ENCODE assay signal across 12 cellular contexts in the genomic region with DNA sequence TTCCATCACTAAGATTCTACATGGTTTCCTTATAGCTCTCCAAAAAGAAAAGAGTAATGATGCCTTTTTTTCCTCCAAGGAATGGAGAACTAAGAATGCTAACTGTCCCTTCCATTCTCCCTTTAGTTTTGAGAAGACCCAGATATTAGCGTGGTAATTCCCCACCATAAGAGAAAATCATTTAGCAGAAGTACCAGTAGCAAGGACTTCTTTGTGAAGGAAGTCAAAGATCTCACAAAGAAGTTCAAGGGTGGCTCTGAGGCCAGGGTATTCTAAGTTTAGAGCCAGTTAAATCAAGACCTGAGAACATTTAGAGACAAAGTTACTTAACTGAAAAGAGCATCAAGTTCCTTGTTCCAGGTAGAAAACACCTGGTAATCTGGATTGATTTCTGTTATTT. TPM values are rescaled to one million over a fixed set of nuclear protein-coding genes. Genes with fewer than 3 reads are reported as not detected.
DNase-seq lines count a peak whose midpoint lies in the region; ATAC-seq lines count a peak whose summit lies in the region.
"Had no signal": no experiment of that assay in that cellular context is flagged by ENCODE, and none has a peak within 500 bp of the region (broad histone marks: within the 10 kb centered on the region; RNA-seq: fewer than 3 reads in every experiment).

No MANE protein-coding gene starts in this region.

- H3K4me3 Mint-ChIP-seq in activated naive CD4-positive, alpha-beta T cell treated with anti-CD3 and anti-CD28 coated beads, Interleukin-2, amount 50 U/mL, for 24 hours = peak overlapping the region; percentile 27
- peak overlapping the region; percentile 7 to 48 (median 39) for H3K4me3 Mint-ChIP-seq in T-cell
- peak overlapping the region; percentile 3 for H3K4me3 Mint-ChIP-seq in stimulated activated memory B cell treated with anti-CD40 and anti-IgM and Interleukin-4, amounts not matched to agents 10 μg/mL and 1 μg/mL and 100 μg/mL, for 72 hours

- no peaks in the 10 kb centered on the region for H3K27me3 Mint-ChIP-seq in activated naive CD4-positive, alpha-beta T cell treated with anti-CD3 and anti-CD28 coated beads, Interleukin-2, amount 50 U/mL, for 24 hours
- no peaks in the 10 kb centered on the region for H3K27me3 Mint-ChIP-seq in T-cell
- no peaks in the 10 kb centered on the region for H3K27me3 Mint-ChIP-seq in stimulated activated memory B cell treated with anti-CD40 and anti-IgM and Interleukin-4, amounts not matched to agents 10 μg/mL and 1 μg/mL and 100 μg/mL, for 72 hours
- H3K27me3 Mint-ChIP-seq: brain had no signal

- in situ Hi-C loops in HAP-1 (cut with MboI; ENCODE audit: low sequenced_read_pairs) = loop anchor here (25.0 kb wide), 1 partner anchor 520 kb away; no protein-coding TSS in a partner anchor

- peaks cover 28% of the 10 kb centered on the region for H3K4me1 ChIP-seq in HAP-1
- H3K4me1 ChIP-seq: BE2C had no signal

- DNase-seq in activated naive CD4-positive, alpha-beta T cell (lab: John Stamatoyannopoulos, UW) = no peak
- DNase-seq in T-cell = no peak
- no peak for DNase-seq in HAP-1 (ENCODE audit: low spot score in 2 of 2)
- DNase-seq in NCI-H748 (lab: John Stamatoyannopoulos, UW; ENCODE audit: unreplicated experiment) = no peak
- DNase-seq in NCI-H2171 (lab: John Stamatoyannopoulos, UW) = no peak
- DNase-seq: BE2C, NCI-H2081, Peyer's patch had no signal

- POLR2A ChIA-PET in T-cell (lab: Charles Lee) = interaction anchor here (1.4 to 1.6 kb wide), 2 partner anchors 8 to 10 kb away, joined by 3 read pairs; a partner anchor contains a TSS

- CTCF ChIA-PET in T-cell (lab: Charles Lee) = interaction anchor here in 1 of 2 donors (0.6 to 0.9 kb wide), 3 partner anchors 16 to 527 kb away, joined by 3 read pairs; no protein-coding TSS in a partner anchor

- H3K36me3 Mint-ChIP-seq in activated naive CD4-positive, alpha-beta T cell treated with anti-CD3 and anti-CD28 coated beads, Interleukin-2, amount 50 U/mL, for 24 hours = peaks cover 23% of the 10 kb centered on the region
- peaks cover 21% of the 10 kb centered on the region for H3K36me3 Mint-ChIP-seq in T-cell
- H3K36me3 Mint-ChIP-seq in stimulated activated memory B cell treated with anti-CD40 and anti-IgM and Interleukin-4, amounts not matched to agents 10 μg/mL and 1 μg/mL and 100 μg/mL, for 72 hours = peaks cover 11% of the 10 kb centered on the region

- peaks cover 95% of the 10 kb centered on the region for H3K4me1 Mint-ChIP-seq in activated naive CD4-positive, alpha-beta T cell treated with anti-CD3 and anti-CD28 coated beads, Interleukin-2, amount 50 U/mL, for 24 hours
- H3K4me1 Mint-ChIP-seq in T-cell = peaks cover 86 to 97% (median 93%) of the 10 kb centered on the region in 3 donors
- H3K4me1 Mint-ChIP-seq in stimulated activated memory B cell treated with anti-CD40 and anti-IgM and Interleukin-4, amounts not matched to agents 10 μg/mL and 1 μg/mL and 100 μg/mL, for 72 hours = peaks cover 83% of the 10 kb centered on the region

- no peaks in the 10 kb centered on the region for H3K27me3 ChIP-seq in HAP-1 (ENCODE audit: low read depth)
- H3K27me3 ChIP-seq: BE2C, Peyer's patch had no signal

- H3K27ac Mint-ChIP-seq in activated naive CD4-positive, alpha-beta T cell treated with anti-CD3 and anti-CD28 coated beads, Interleukin-2, amount 50 U/mL, for 24 hours = peak overlapping the region; percentile 63
- H3K27ac Mint-ChIP-seq in T-cell = peak overlapping the region; percentile 33 to 45
- peak overlapping the region; percentile 11 for H3K27ac Mint-ChIP-seq in stimulated activated memory B cell treated with anti-CD40 and anti-IgM and Interleukin-4, amounts not matched to agents 10 μg/mL and 1 μg/mL and 100 μg/mL, for 72 hours
- H3K27ac Mint-ChIP-seq: brain had no signal

- no peaks in the 10 kb centered on the region for H3K36me3 ChIP-seq in HAP-1 (replicated peaks)
- H3K36me3 ChIP-seq: Peyer's patch had no signal

- no peaks in the 10 kb centered on the region for H3K9me3 ChIP-seq in HAP-1
- H3K9me3 ChIP-seq: BE2C, Peyer's patch had no signal

- ATAC-seq in GM21825 (IDR thresholded peaks at IDR 0.05; ENCODE audit: unreplicated experiment) (peak; percentile 57), T-cell (replicated peaks in 1 of 4) (peak in 1 of 4 experiments; percentile 29)
- no peak for ATAC-seq in stimulated activated memory B cell treated with anti-CD40 and anti-IgM and Interleukin-4, amounts not matched to agents 10 μg/mL and 1 μg/mL and 100 μg/mL, for 72 hours

- no peak overlapping the region for H3K4me3 ChIP-seq in HAP-1
- H3K4me3 ChIP-seq: Peyer's patch had no signal

- H3K9me3 Mint-ChIP-seq in activated naive CD4-positive, alpha-beta T cell treated with anti-CD3 and anti-CD28 coated beads, Interleukin-2, amount 50 U/mL, for 24 hours = no peaks in the 10 kb centered on the region
- no peaks in the 10 kb centered on the region for H3K9me3 Mint-ChIP-seq in T-cell
- H3K9me3 Mint-ChIP-seq in stimulated activated memory B cell treated with anti-CD40 and anti-IgM and Interleukin-4, amounts not matched to agents 10 μg/mL and 1 μg/mL and 100 μg/mL, for 72 hours = no peaks in the 10 kb centered on the region
- H3K9me3 Mint-ChIP-seq: brain had no signal

RNA-seq across cellular contexts. Expression of a gene that starts 7.3 kb away (rescaled TPM):
- total RNA-seq in T-cell = 100 to 1,000 TPM; 137 to 256 (median 138) TPM

Comparison
In these comparisons a context has a peak if more than half of its experiments do, and no peak if none do; other contexts are left out.
1. H3K27ac Mint-ChIP-seq: peak in every context shown above with its lines; median percentile 63 in activated naive CD4-positive, alpha-beta T cell treated with anti-CD3 and anti-CD28 coated beads, Interleukin-2, amount 50 U/mL, for 24 hours; 39 in T-cell; 11 in stimulated activated memory B cell treated with anti-CD40 and anti-IgM and Interleukin-4, amounts not matched to agents 10 μg/mL and 1 μg/mL and 100 μg/mL, for 72 hours.